18 cellular contexts compared by ENCODE assay signal in the genomic region with DNA sequence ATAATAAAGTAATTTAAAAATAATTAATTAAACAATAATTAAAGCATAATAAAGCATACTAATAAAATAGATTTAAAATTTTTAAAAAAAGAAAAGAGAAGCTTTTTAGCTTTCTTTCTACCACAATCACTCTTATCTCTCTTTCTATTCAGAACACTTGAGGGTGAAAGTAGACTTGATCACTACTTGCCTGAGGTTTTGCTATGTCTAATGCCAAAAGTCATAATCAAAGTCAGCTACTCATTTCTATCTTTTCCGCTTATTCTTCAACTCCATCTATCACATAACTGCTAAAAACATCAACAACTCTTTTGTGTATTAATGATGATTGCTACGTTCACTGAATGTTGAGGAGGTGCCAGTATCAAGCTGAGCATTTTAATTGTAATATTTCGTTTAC.
DNase-seq lines count a peak whose midpoint lies in the region; ATAC-seq, FAIRE-seq and TF ChIP-seq lines count a peak whose summit lies in the region.
"Had no signal": no experiment of that assay in that cellular context is flagged by ENCODE, and none has a peak within 500 bp of the region (broad histone marks: within the 10 kb centered on the region; RNA-seq: fewer than 3 reads in every experiment).

No MANE protein-coding gene starts in this region.

- no peak for ATAC-seq in A549
- ATAC-seq in activated T-helper 17 cell treated with anti-CD3 and anti-CD28 coated beads, Interleukin-2, amount 50 U/mL, for 72 hours (replicated peaks) = peak; percentile 61
- ATAC-seq in activated CD8-positive, alpha-beta T cell treated with anti-CD3 and anti-CD28 coated beads for 36 hours = no peak

- TF ChIP-seq POLR2A in A549 (IDR thresholded peaks at IDR 0.05; ENCODE audit: low read length) (no peak), H54 (IDR thresholded peaks at IDR 0.05; ENCODE audit: low read depth, low read length) (no peak), erythroblast (IDR thresholded peaks at IDR 0.05; ENCODE audit: low read length) (no peak)

- intact Hi-C loops in activated CD8-positive, alpha-beta T cell treated with anti-CD3 and anti-CD28 coated beads for 36 hours (cut with micrococcal nuclease) = loop anchor here (10.0 kb wide), 1 partner anchor 321 kb away; a partner anchor contains a TSS

- H3K4me3 Mint-ChIP-seq in activated T-helper 17 cell treated with anti-CD3 and anti-CD28 coated beads, Interleukin-2, amount 50 U/mL, for 72 hours = no peak overlapping the region
- no peak overlapping the region for H3K4me3 Mint-ChIP-seq in activated CD8-positive, alpha-beta T cell treated with anti-CD3 and anti-CD28 coated beads for 36 hours

- DNase-seq in A549 (ENCODE audit: low read depth in 1 of 2, low spot score in 1 of 2) (no peak), H54 (ENCODE audit: insufficient read length, low spot score) (no peak), T-helper 1 cell (no peak), erythroblast (lab: John Stamatoyannopoulos, UW) (no peak)
- DNase-seq in activated CD8-positive, alpha-beta T cell treated with anti-CD3 and anti-CD28 coated beads for 36 hours = no peak
- DNase-seq: ACHN, C1 segment of cervical spinal cord, DMS79 treated with DMSO at 0.1 percent for 48 hours, KG1, NCI-H1105 treated with DMSO at 0.1 percent for 48 hours, NCI-H1694, NCI-H2081 treated with DMSO at 0.1 percent for 48 hours, NCI-H446 treated with DMSO at 0.1 percent for 48 hours, NCI-H748 treated with DMSO at 0.1 percent for 48 hours, OCI-M1 had no signal

- H3K36me3 Mint-ChIP-seq in activated T-helper 17 cell treated with anti-CD3 and anti-CD28 coated beads, Interleukin-2, amount 50 U/mL, for 72 hours (ENCODE audit: low read depth) = no peaks in the 10 kb centered on the region
- H3K36me3 Mint-ChIP-seq in activated CD8-positive, alpha-beta T cell treated with anti-CD3 and anti-CD28 coated beads for 36 hours (ENCODE audit: low read depth) = no peaks in the 10 kb centered on the region

- H3K27ac ChIP-seq in A549 = peak overlapping the region; percentile 63 to 76; a peak in 5 of 6 replicates

- POLR2A ChIA-PET in A549 (lab: Yijun Ruan, JAX) = interaction anchor here (1.4 to 1.5 kb wide), 2 partner anchors 12 to 317 kb away, joined by 3 to 9 read pairs; no protein-coding TSS in a partner anchor
- POLR2A ChIA-PET in activated CD8-positive, alpha-beta T cell treated with anti-CD3 and anti-CD28 coated beads for 36 hours (lab: Charles Lee) = interaction anchor here (0.7 to 1.2 kb wide), 2 partner anchors 200 to 318 kb away, joined by 3 to 5 read pairs; a partner anchor contains a TSS

- TF ChIP-seq RAD21 in A549 (conservative IDR thresholded peaks at IDR 0.05 in 1 of 2, IDR thresholded peaks at IDR 0.05 in 1 of 2) = no peak

- peaks cover 67% of the 10 kb centered on the region for H3K4me1 ChIP-seq in A549

- H3K9me3 ChIP-seq in A549 = no peaks in the 10 kb centered on the region

- FAIRE-seq in A549 (lab: Jason Lieb, UNC) (no peak), H54 (lab: Jason Lieb, UNC) (peak; percentile 50), islet of Langerhans (lab: Jason Lieb, UNC) (peak; percentile 36)
- FAIRE-seq: H1 had no signal

- H3K27ac Mint-ChIP-seq in activated T-helper 17 cell treated with anti-CD3 and anti-CD28 coated beads, Interleukin-2, amount 50 U/mL, for 72 hours = peak overlapping the region; percentile 62
- no peak overlapping the region for H3K27ac Mint-ChIP-seq in activated CD8-positive, alpha-beta T cell treated with anti-CD3 and anti-CD28 coated beads for 36 hours

- WGBS in A549 (ENCODE audit: missing lambda C conversion rate) = 86% methylated on average over 3 of the region's 3 CpGs

- no peak for TF ChIP-seq CTCF in A549 (IDR thresholded peaks at IDR 0.05)
- TF ChIP-seq CTCF in activated CD8-positive, alpha-beta T cell treated with anti-CD3 and anti-CD28 coated beads for 36 hours (IDR thresholded peaks at IDR 0.05) = no peak

- H3K4me3 ChIP-seq in A549 = no peak overlapping the region

- peaks cover 10% of the 10 kb centered on the region for H3K4me1 Mint-ChIP-seq in activated T-helper 17 cell treated with anti-CD3 and anti-CD28 coated beads, Interleukin-2, amount 50 U/mL, for 72 hours
- peaks cover 15% of the 10 kb centered on the region for H3K4me1 Mint-ChIP-seq in activated CD8-positive, alpha-beta T cell treated with anti-CD3 and anti-CD28 coated beads for 36 hours (ENCODE audit: low read depth)

- H3K27me3 Mint-ChIP-seq in activated T-helper 17 cell treated with anti-CD3 and anti-CD28 coated beads, Interleukin-2, amount 50 U/mL, for 72 hours = peaks cover 6% of the 10 kb centered on the region
- H3K27me3 Mint-ChIP-seq in activated CD8-positive, alpha-beta T cell treated with anti-CD3 and anti-CD28 coated beads for 36 hours = peaks cover 6% of the 10 kb centered on the region

- peak overlapping the region; percentile 64; the same call in 2 of the 3 replicates for H3K4me2 ChIP-seq in A549

- no peaks in the 10 kb centered on the region for H3K9me3 Mint-ChIP-seq in activated T-helper 17 cell treated with anti-CD3 and anti-CD28 coated beads, Interleukin-2, amount 50 U/mL, for 72 hours
- no peaks in the 10 kb centered on the region for H3K9me3 Mint-ChIP-seq in activated CD8-positive, alpha-beta T cell treated with anti-CD3 and anti-CD28 coated beads for 36 hours

- CTCF ChIA-PET in A549 (lab: Yijun Ruan, JAX) = interaction anchor here (0.6 to 1.5 kb wide), 2 partner anchors 186 to 279 kb away, joined by 4 read pairs; no protein-coding TSS in a partner anchor
- CTCF ChIA-PET in activated CD8-positive, alpha-beta T cell treated with anti-CD3 and anti-CD28 coated beads for 36 hours (lab: Charles Lee) = interaction anchor here (1.7 kb wide), 1 partner anchor 318 kb away, joined by 5 read pairs; a partner anchor contains a TSS

- TF ChIP-seq EP300 in A549 (IDR thresholded peaks at IDR 0.05) = no peak

TF ChIP-seq in A549, 52 proteins besides CTCF, POLR2A, EP300 and RAD21:
- TF ChIP-seq NFE2L2 (conservative IDR thresholded peaks at IDR 0.05; ENCODE audit: low read length) (no peak), TP53 (CRISPR knock-in tag; IDR thresholded peaks at IDR 0.05) (no peak), FOSL2 (IDR thresholded peaks at IDR 0.05) (no peak), FOSL2 (CRISPR knock-in tag; IDR thresholded peaks at IDR 0.05) (no peak), ESRRA (IDR thresholded peaks at IDR 0.05; ENCODE audit: borderline replicate concordance, low read length) (no peak), KDM1A (IDR thresholded peaks at IDR 0.05; ENCODE audit: low read depth) (no peak), ZNF302 (CRISPR knock-in tag; IDR thresholded peaks at IDR 0.05) (no peak), POLR2AphosphoS2 (conservative IDR thresholded peaks at IDR 0.05; ENCODE audit: low read length) (no peak), MAZ (IDR thresholded peaks at IDR 0.05; ENCODE audit: borderline replicate concordance, low read depth, low read length) (no peak), CHD4 (IDR thresholded peaks at IDR 0.05; ENCODE audit: borderline replicate concordance) (no peak), SMC3 (IDR thresholded peaks at IDR 0.05) (no peak), JUNB (IDR thresholded peaks at IDR 0.05) (no peak), NR3C1 (IDR thresholded peaks at IDR 0.05) (no peak), RCOR1 (IDR thresholded peaks at IDR 0.05; ENCODE audit: low read depth, low read length) (no peak), JUN (IDR thresholded peaks at IDR 0.05) (no peak)
- TF ChIP-seq, protein P1, sequence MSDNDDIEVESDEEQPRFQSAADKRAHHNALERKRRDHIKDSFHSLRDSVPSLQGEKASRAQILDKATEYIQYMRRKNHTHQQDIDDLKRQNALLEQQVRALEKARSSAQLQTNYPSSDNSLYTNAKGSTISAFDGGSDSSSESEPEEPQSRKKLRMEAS (IDR thresholded peaks at IDR 0.05) = no peak
- TF ChIP-seq, protein P2, sequence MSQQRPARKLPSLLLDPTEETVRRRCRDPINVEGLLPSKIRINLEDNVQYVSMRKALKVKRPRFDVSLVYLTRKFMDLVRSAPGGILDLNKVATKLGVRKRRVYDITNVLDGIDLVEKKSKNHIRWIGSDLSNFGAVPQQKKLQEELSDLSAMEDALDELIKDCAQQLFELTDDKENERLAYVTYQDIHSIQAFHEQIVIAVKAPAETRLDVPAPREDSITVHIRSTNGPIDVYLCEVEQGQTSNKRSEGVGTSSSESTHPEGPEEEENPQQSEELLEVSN (IDR thresholded peaks at IDR 0.05; ENCODE audit: borderline replicate concordance, low read depth) = no peak
- TF ChIP-seq, protein P3, sequence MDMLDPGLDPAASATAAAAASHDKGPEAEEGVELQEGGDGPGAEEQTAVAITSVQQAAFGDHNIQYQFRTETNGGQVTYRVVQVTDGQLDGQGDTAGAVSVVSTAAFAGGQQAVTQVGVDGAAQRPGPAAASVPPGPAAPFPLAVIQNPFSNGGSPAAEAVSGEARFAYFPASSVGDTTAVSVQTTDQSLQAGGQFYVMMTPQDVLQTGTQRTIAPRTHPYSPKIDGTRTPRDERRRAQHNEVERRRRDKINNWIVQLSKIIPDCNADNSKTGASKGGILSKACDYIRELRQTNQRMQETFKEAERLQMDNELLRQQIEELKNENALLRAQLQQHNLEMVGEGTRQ (IDR thresholded peaks at IDR 0.05) = no peak
